8 cellular contexts compared by ENCODE assay signal in genomic region chr9:123544007-123544827, GRCh38.
DNase-seq lines count a peak whose midpoint lies in the region; ATAC-seq, FAIRE-seq and TF ChIP-seq lines count a peak whose summit lies in the region.

No MANE protein-coding gene starts in this region.

- no peaks in the 10 kb centered on the region for H3K27me3 ChIP-seq in body of pancreas

- no peak for TF ChIP-seq POLR2A in body of pancreas (IDR thresholded peaks at IDR 0.05)

- H3K4me1 ChIP-seq in body of pancreas: no peaks in the 10 kb centered on the region
- H3K4me1 ChIP-seq in kidney (ENCODE audit: control insufficient read depth in 1 of 2, insufficient read depth in 1 of 2, low read depth in 1 of 2, low read length in 2 of 2): peaks cover 13 to 24% of the 10 kb centered on the region in 2 donors

- H3K4me3 ChIP-seq in body of pancreas (no peak overlapping the region), kidney (ENCODE audit: low read length in 2 of 2) (no peak overlapping the region)

- no peaks in the 10 kb centered on the region for H3K36me3 ChIP-seq in body of pancreas (replicated peaks in 1 of 2; ENCODE audit: insufficient read depth in 1 of 2, low read depth in 2 of 2)
- no peaks in the 10 kb centered on the region for H3K36me3 ChIP-seq in kidney (ENCODE audit: control insufficient read depth in 1 of 2, insufficient read depth in 2 of 2, low read length in 2 of 2)

- WGBS in body of pancreas, 2 donors: 62 to 67% methylated on average over 3 of the region's 3 CpGs

- H3K27ac ChIP-seq in body of pancreas: no peak overlapping the region
- H3K27ac ChIP-seq in kidney (ENCODE audit: low read depth in 2 of 2, low read length in 2 of 2): no peak overlapping the region

- no peak for ATAC-seq in body of pancreas
- no peak for ATAC-seq in GM21723 (IDR thresholded peaks at IDR 0.05; ENCODE audit: unreplicated experiment)
- ATAC-seq in GM18907 (IDR thresholded peaks at IDR 0.05; ENCODE audit: unreplicated experiment): no peak

- intact Hi-C loops in body of pancreas (cut with DNase I) (no loop called here), kidney (cut with DNase I) (loop anchor here (10.0 kb wide), 1 partner anchor 501 kb away; no protein-coding TSS in a partner anchor)

- peak; percentile 66 for DNase-seq in AG08395 (ENCODE audit: low spot score)
- DNase-seq in GM10266 (ENCODE audit: extremely low spot score): peak; percentile 30
- DNase-seq in NCI-H2196 (lab: John Stamatoyannopoulos, UW; ENCODE audit: unreplicated experiment): peak; percentile 39
- DNase-seq in body of pancreas: peak in 2 of 4 donors; percentile 16 to 19
- no peak for DNase-seq in kidney
- DNase-seq in activated CD4-positive, CD25-positive, alpha-beta regulatory T cell (lab: John Stamatoyannopoulos, UW): no peak

- H3K9ac ChIP-seq in kidney (ENCODE audit: low read length in 2 of 2): no peak overlapping the region

- TF ChIP-seq CTCF in GM10266 (IDR thresholded peaks at IDR 0.05; ENCODE audit: control insufficient read depth, insufficient read depth, low read depth, missing control alignments) (peak; percentile 88), body of pancreas (IDR thresholded peaks at IDR 0.05) (peak; percentile 19 to 84 (median 74)), kidney (IDR thresholded peaks at IDR 0.05; ENCODE audit: borderline replicate concordance, extremely low read depth, insufficient read depth) (peak; percentile 86)

- FAIRE-seq in kidney (lab: Jason Lieb, UNC): peak; percentile 96

- H3K9me3 ChIP-seq in body of pancreas: no peaks in the 10 kb centered on the region
- H3K9me3 ChIP-seq in kidney (ENCODE audit: control insufficient read depth in 1 of 2, low read length in 2 of 2): no peaks in the 10 kb centered on the region

Comparison
In these comparisons a context has a peak if more than half of its experiments do, and no peak if none do; other contexts are left out.
1. DNase-seq: peak in AG08395 (single experiment), GM10266 (single experiment) and NCI-H2196 (single experiment); none in kidney (single experiment) and activated CD4-positive, CD25-positive, alpha-beta regulatory T cell (0 of 4).
2. Peak in every context shown above with its lines, with median percentiles within 50 percentile points of each other: CTCF ChIP-seq.